12 cellular contexts compared by ENCODE assay signal in genomic region chr1:12565094-12565965, GRCh38. TPM values are rescaled to one million over a fixed set of nuclear protein-coding genes. Genes with fewer than 3 reads are reported as not detected.
A peak's percentile ranks its signal among the peaks of the same experiment; 100 is the strongest.
DNase-seq lines count a peak whose midpoint lies in the region; ATAC-seq and TF ChIP-seq lines count a peak whose summit lies in the region.
"Had no signal": no experiment of that assay in that cellular context is flagged by ENCODE, and none has a peak within 500 bp of the region (broad histone marks: within the 10 kb centered on the region; RNA-seq: fewer than 3 reads in every experiment).

No MANE protein-coding gene starts in this region.

- no peaks in the 10 kb centered on the region for H3K36me3 ChIP-seq in DOHH2 (ENCODE audit: control insufficient read depth, low read length)
- H3K36me3 ChIP-seq in right atrium auricular region = peaks cover 6% of the 10 kb centered on the region
- H3K36me3 ChIP-seq in sigmoid colon = peaks cover 0 to 24% (median 14%) of the 10 kb centered on the region in 4 donors
- H3K36me3 ChIP-seq: neural progenitor cell had no signal

- H3K9me3 ChIP-seq in DOHH2 (ENCODE audit: control insufficient read depth, insufficient read depth, low read length) (peaks cover 3% of the 10 kb centered on the region), right atrium auricular region (peaks cover 0 to 14% of the 10 kb centered on the region in 2 donors), sigmoid colon (peaks cover 0 to 5% (median 0%) of the 10 kb centered on the region in 4 donors)

- no peaks in the 10 kb centered on the region for H3F3A ChIP-seq in DOHH2 (ENCODE audit: control insufficient read depth, insufficient read depth)

- TF ChIP-seq POLR2A in sigmoid colon (IDR thresholded peaks at IDR 0.05) = no peak

- H3K27me3 ChIP-seq in DOHH2 (ENCODE audit: control insufficient read depth, low read length) (no peaks in the 10 kb centered on the region), right atrium auricular region (no peaks in the 10 kb centered on the region), sigmoid colon (no peaks in the 10 kb centered on the region)
- H3K27me3 ChIP-seq: neural progenitor cell, transverse colon had no signal

- H3K4me2 ChIP-seq in DOHH2 (ENCODE audit: low read length) = peak overlapping the region; percentile 21
- H3K4me2 ChIP-seq: neural progenitor cell, smooth muscle cell had no signal

- TF ChIP-seq CTCF in DOHH2 (IDR thresholded peaks at IDR 0.05; ENCODE audit: low read depth, low read length, poor library complexity, severe bottlenecking) (no peak), right atrium auricular region (IDR thresholded peaks at IDR 0.05) (no peak), sigmoid colon (IDR thresholded peaks at IDR 0.05) (no peak)

- H3K4me1 ChIP-seq in DOHH2 (ENCODE audit: control insufficient read depth, low read length) = no peaks in the 10 kb centered on the region
- peaks cover 0 to 12% of the 10 kb centered on the region in 2 donors for H3K4me1 ChIP-seq in right atrium auricular region
- H3K4me1 ChIP-seq in sigmoid colon = peaks cover 0 to 22% (median 11%) of the 10 kb centered on the region in 4 donors
- H3K4me1 ChIP-seq: neural progenitor cell had no signal

- H3K27ac ChIP-seq in DOHH2 (ENCODE audit: low read depth, low read length) = no peak overlapping the region
- H3K27ac ChIP-seq in right atrium auricular region = peak overlapping the region; percentile 26 to 34
- H3K27ac ChIP-seq in sigmoid colon = peak overlapping the region; percentile 3 to 72 (median 64)
- H3K27ac ChIP-seq: neural progenitor cell had no signal

- no peaks in the 10 kb centered on the region for H3K79me2 ChIP-seq in DOHH2 (ENCODE audit: control insufficient read depth, low read length)

- TF ChIP-seq EP300 in sigmoid colon (IDR thresholded peaks at IDR 0.05) = no peak

- no peaks in the 10 kb centered on the region for H3K9me2 ChIP-seq in DOHH2 (replicated peaks; ENCODE audit: control insufficient read depth, low read length)

- ATAC-seq in HG03097 (IDR thresholded peaks at IDR 0.05; ENCODE audit: low FRiP score, unreplicated experiment) (no peak), HG02678 (IDR thresholded peaks at IDR 0.05; ENCODE audit: unreplicated experiment) (no peak)

- H3K4me3 ChIP-seq in DOHH2 (ENCODE audit: low read length) (peak overlapping the region; percentile 6; the same call in 1 of the 2 replicates), right atrium auricular region (no peak overlapping the region), sigmoid colon (no peak overlapping the region)
- H3K4me3 ChIP-seq: neural progenitor cell, smooth muscle cell, transverse colon had no signal

- intact Hi-C loops in sigmoid colon (cut with DNase I) = no loop called here

- DNase-seq in amygdala (lab: John Stamatoyannopoulos, UW) (peak in 34 of 56 donors; percentile 13 to 70 (median 36)), right atrium auricular region (ENCODE audit: low spot score) (no peak), sigmoid colon (no peak), SW480 (ENCODE audit: low spot score) (no peak), HT-29 (ENCODE audit: low spot score) (no peak)
- DNase-seq: transverse colon had no signal

- H4K20me1 ChIP-seq in DOHH2 (ENCODE audit: control insufficient read depth, insufficient read depth, low read depth, low read length) = no peaks in the 10 kb centered on the region

- WGBS in sigmoid colon, 2 donors = 89% methylated on average over 10 of the region's 10 CpGs

RNA-seq across cellular contexts. Expression of gene DHRS3, which starts 52.7 kb away (rescaled TPM):
- total RNA-seq in right atrium auricular region (10 to 100 TPM; 50.4 to 78.9 TPM), sigmoid colon (100 to 1,000 TPM in 1 of 4 donors, 10 to 100 TPM in 3; 47.1 to 102 (median 73.1) TPM)
- 10 to 100 TPM; 34.8 to 47.9 (median 36.5) TPM for polyA plus RNA-seq in sigmoid colon
- 84.8 and 90.2 TPM in 2 replicates for total RNA-seq in HT-29 (2014; rRNA removed; shearing (Covaris generic))
- total RNA-seq: SK-MEL-5 had no signal

Comparison
In these comparisons a context has a peak if more than half of its experiments do, and no peak if none do; other contexts are left out.
1. DNase-seq: peak in amygdala (34 of 56); none in right atrium auricular region (single experiment), sigmoid colon (single experiment), SW480 (single experiment) and HT-29 (single experiment).